ENCODE assay signal across 1 cellular context in genomic region chr18:66646622-66647021, GRCh38.
TF ChIP-seq lines count a peak whose summit lies in the region.

No MANE protein-coding gene starts in this region.

TF ChIP-seq in H1, 55 proteins besides CTCF, POLR2A, EP300 and RAD21 (continued from another document):
- TF ChIP-seq RNF2 (IDR thresholded peaks at IDR 0.05; ENCODE audit: borderline replicate concordance, low read depth, low read length, missing control alignments, poor library complexity, severe bottlenecking) (no peak), ZNF274 (IDR thresholded peaks at IDR 0.05; ENCODE audit: borderline replicate concordance, extremely low read depth, low read length) (no peak), BACH1 (IDR thresholded peaks at IDR 0.05; ENCODE audit: low read length) (no peak), JUN (IDR thresholded peaks at IDR 0.05; ENCODE audit: low read depth, low read length) (no peak), CREB1 (IDR thresholded peaks at IDR 0.05) (no peak), TBP (IDR thresholded peaks at IDR 0.05; ENCODE audit: low read depth, low read length) (no peak)
